ENCODE assay signal across 8 cellular contexts in the genomic region with DNA sequence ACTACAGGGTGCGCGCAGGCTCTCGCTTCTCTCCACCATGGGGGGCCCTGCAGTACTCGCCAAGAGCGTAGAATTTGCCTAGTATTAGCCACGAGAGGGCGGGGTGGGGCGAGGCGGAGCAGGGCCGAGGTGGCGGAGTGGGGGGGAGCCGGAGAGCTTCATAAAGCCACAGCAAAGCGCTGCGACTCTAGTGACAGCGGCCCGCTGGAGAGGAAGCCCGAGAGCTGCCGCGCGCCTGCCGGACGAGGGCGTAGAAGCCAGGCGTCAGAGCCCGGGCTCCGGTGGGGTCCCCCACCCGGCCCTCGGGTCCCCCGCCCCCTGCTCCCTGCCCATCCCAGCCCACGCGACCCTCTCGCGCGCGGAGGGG. TPM values are rescaled to one million over a fixed set of nuclear protein-coding genes. Genes with fewer than 3 reads are reported as not detected.
DNase-seq lines count a peak whose midpoint lies in the region; ATAC-seq and TF ChIP-seq lines count a peak whose summit lies in the region.

A gene with protein sequence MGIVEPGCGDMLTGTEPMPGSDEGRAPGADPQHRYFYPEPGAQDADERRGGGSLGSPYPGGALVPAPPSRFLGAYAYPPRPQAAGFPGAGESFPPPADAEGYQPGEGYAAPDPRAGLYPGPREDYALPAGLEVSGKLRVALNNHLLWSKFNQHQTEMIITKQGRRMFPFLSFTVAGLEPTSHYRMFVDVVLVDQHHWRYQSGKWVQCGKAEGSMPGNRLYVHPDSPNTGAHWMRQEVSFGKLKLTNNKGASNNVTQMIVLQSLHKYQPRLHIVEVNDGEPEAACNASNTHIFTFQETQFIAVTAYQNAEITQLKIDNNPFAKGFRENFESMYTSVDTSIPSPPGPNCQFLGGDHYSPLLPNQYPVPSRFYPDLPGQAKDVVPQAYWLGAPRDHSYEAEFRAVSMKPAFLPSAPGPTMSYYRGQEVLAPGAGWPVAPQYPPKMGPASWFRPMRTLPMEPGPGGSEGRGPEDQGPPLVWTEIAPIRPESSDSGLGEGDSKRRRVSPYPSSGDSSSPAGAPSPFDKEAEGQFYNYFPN (plus strand): TSS at position 190 of the 367 bp plus-strand sequence. CDS start 219 bp downstream, outside the sequence.

- H3K27me3 ChIP-seq in esophagus muscularis mucosa, result peaks cover 0 to 87% (median 23%) of the 10 kb centered on the region in 4 donors

- TF ChIP-seq POLR2A in GM18951 (IDR thresholded peaks at IDR 0.05; ENCODE audit: extremely low read depth, insufficient read depth, insufficient read length), result peak; percentile 97
- TF ChIP-seq POLR2A in esophagus muscularis mucosa (IDR thresholded peaks at IDR 0.05; ENCODE audit: low read depth), result no peak

- H3K27me3 Mint-ChIP-seq in osteocyte (ENCODE audit: unreplicated experiment) (peaks cover 77% of the 10 kb centered on the region), type B pancreatic cell (peaks cover 90% of the 10 kb centered on the region)

- TF ChIP-seq CTCF in esophagus muscularis mucosa (IDR thresholded peaks at IDR 0.05), result peak in 1 of 3 experiments; percentile 12
- TF ChIP-seq CTCF in osteocyte (IDR thresholded peaks at IDR 0.05), result peak; percentile 33
- peak; percentile 56 for TF ChIP-seq CTCF in type B pancreatic cell (conservative IDR thresholded peaks at IDR 0.05)

- in situ Hi-C loops in GM18951 (cut with MboI; ENCODE audit: low sequenced_read_pairs, unreplicated experiment), result no loop called here

- peak; percentile 42 for DNase-seq in AG08395 (ENCODE audit: low spot score)
- peak; percentile 78 for DNase-seq in NCI-H82 treated with DMSO at 0.1 percent for 48 hours (lab: John Stamatoyannopoulos, UW; ENCODE audit: unreplicated experiment)
- DNase-seq in activated CD8-positive, alpha-beta memory T cell treated with anti-CD3 and anti-CD28 coated beads, Interleukin-2, amount 50 U/mL, for 1 hour (ENCODE audit: extremely low read depth), result peak; percentile 83
- DNase-seq in esophagus muscularis mucosa (ENCODE audit: extremely low spot score), result no peak
- no peak for DNase-seq in osteocyte (ENCODE audit: extremely low spot score, unreplicated experiment)
- no peak for DNase-seq in type B pancreatic cell (ENCODE audit: extremely low spot score, unreplicated experiment)

- no peaks in the 10 kb centered on the region for H3K36me3 ChIP-seq in esophagus muscularis mucosa

- intact Hi-C loops in esophagus muscularis mucosa (cut with DNase I), result no loop called here

- peak within 1 kb of the TSS; percentile 64 for H3K4me3 Mint-ChIP-seq in osteocyte (ENCODE audit: unreplicated experiment)
- peak within 1 kb of the TSS; percentile 76 for H3K4me3 Mint-ChIP-seq in type B pancreatic cell

- no peaks in the 10 kb centered on the region for H3K9me3 Mint-ChIP-seq in osteocyte (ENCODE audit: unreplicated experiment)
- H3K9me3 Mint-ChIP-seq in type B pancreatic cell, result no peaks in the 10 kb centered on the region

- H3K4me3 ChIP-seq in esophagus muscularis mucosa, result peak within 1 kb of the TSS; percentile 50 to 59 (median 52)

- H3K27ac ChIP-seq in esophagus muscularis mucosa (replicated peaks in 1 of 4), result no peak within 1 kb of the TSS

- H3K4me1 Mint-ChIP-seq in osteocyte (ENCODE audit: unreplicated experiment), result peaks cover 7% of the 10 kb centered on the region
- peaks cover 10% of the 10 kb centered on the region for H3K4me1 Mint-ChIP-seq in type B pancreatic cell (ENCODE audit: unreplicated experiment)

- H3K4me1 ChIP-seq in esophagus muscularis mucosa, result peaks cover 3 to 16% (median 14%) of the 10 kb centered on the region in 4 donors

- H3K27ac Mint-ChIP-seq in osteocyte (ENCODE audit: unreplicated experiment) (no peak within 1 kb of the TSS), type B pancreatic cell (peak within 1 kb of the TSS; percentile 16)

- no peaks in the 10 kb centered on the region for H3K36me3 Mint-ChIP-seq in osteocyte (ENCODE audit: unreplicated experiment)
- H3K36me3 Mint-ChIP-seq in type B pancreatic cell, result no peaks in the 10 kb centered on the region

- 0% methylated on average over 16 of the region's 35 CpGs for WGBS in esophagus muscularis mucosa

- no peaks in the 10 kb centered on the region for H3K9me3 ChIP-seq in esophagus muscularis mucosa

- peak; percentile 62 for ATAC-seq in HG03196 (IDR thresholded peaks at IDR 0.05; ENCODE audit: unreplicated experiment)

- no peak for TF ChIP-seq EP300 in esophagus muscularis mucosa (IDR thresholded peaks at IDR 0.05)

RNA-seq across cellular contexts. Expression of the gene that starts here (rescaled TPM):
- total RNA-seq in esophagus muscularis mucosa, result 1 to 10 TPM in 1 of 4 donors, under 1 TPM in 3; 0.42 to 2.2 (median 0.61) TPM
- total RNA-seq in osteocyte, result not detected in 2 replicates
- total RNA-seq in type B pancreatic cell (ENCODE audit: low replicate concordance), result not detected in 2 replicates

Comparison
In these comparisons a context has a peak if more than half of its experiments do, and no peak if none do; other contexts are left out.
1. DNase-seq: peak in AG08395 (single experiment), NCI-H82 treated with DMSO at 0.1 percent for 48 hours (single experiment) and activated CD8-positive, alpha-beta memory T cell treated with anti-CD3 and anti-CD28 coated beads, Interleukin-2, amount 50 U/mL, for 1 hour (single experiment); none in esophagus muscularis mucosa (single experiment), osteocyte (single experiment) and type B pancreatic cell (single experiment).